Comparison of ENCODE assay signal across 8 cellular contexts in the genomic region with DNA sequence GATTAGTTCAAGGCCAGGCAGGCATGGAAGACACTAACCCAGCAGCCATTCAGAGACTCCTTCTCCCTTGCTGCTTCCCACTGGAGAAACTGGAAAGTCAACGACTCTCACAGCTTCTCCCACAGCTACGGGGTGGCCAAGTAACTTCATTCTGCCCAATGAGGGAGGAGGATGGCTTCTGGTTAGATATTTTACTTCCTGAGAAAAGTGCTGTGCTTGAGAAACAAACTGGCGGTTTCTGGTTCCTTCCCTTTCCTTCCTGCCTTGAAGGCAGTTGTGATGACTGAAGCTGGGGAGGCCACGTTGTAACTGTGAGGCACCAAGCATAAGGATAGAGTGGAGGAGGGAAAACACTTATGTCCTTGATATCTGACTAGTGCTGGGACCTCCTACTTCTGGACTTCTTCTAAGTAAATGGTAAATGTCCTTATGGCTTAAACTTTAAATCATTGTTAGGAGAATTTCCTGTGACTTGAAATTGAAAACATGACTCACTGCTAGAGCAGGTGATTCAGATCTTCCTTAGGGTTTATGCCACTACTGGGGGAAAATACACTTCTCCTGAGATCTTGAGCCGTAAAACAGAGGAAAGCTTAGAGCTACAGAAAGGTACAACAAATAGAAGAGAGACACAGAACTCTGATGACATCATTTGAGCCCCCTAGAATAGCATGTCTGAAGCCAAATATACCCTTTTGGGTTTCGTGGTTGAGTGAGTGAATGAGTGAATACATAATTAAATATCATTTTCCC. TPM values are rescaled to one million over a fixed set of nuclear protein-coding genes. Genes with fewer than 3 reads are reported as not detected.
DNase-seq lines count a peak whose midpoint lies in the region; TF ChIP-seq lines count a peak whose summit lies in the region.

No MANE protein-coding gene starts in this region.

- H3K9me3 Mint-ChIP-seq in activated CD4-positive, alpha-beta memory T cell treated with anti-CD3 and anti-CD28 coated beads, Interleukin-2, amount 10 ng/mL, durations not matched to agents 7 days and 5 days, result peaks cover 5% of the 10 kb centered on the region

- H3K27ac ChIP-seq in KMS-11, result peak overlapping the region; percentile 55

- H3K9ac ChIP-seq in KMS-11, result no peak overlapping the region; the same call in 1 of the 2 replicates

- peak overlapping the region; percentile 44; the same call in 1 of the 2 replicates for H2AFZ ChIP-seq in KMS-11 (ENCODE audit: low read depth)

- peak overlapping the region; percentile 94 for H3K27ac Mint-ChIP-seq in activated CD4-positive, alpha-beta memory T cell treated with anti-CD3 and anti-CD28 coated beads, Interleukin-2, amount 10 ng/mL, durations not matched to agents 7 days and 5 days

- H3K36me3 ChIP-seq in KMS-11 (ENCODE audit: insufficient read depth), result no peaks in the 10 kb centered on the region

- no peaks in the 10 kb centered on the region for H3K27me3 ChIP-seq in KMS-11 (ENCODE audit: insufficient read depth, low read depth)

- H3K36me3 Mint-ChIP-seq in activated CD4-positive, alpha-beta memory T cell treated with anti-CD3 and anti-CD28 coated beads, Interleukin-2, amount 10 ng/mL, durations not matched to agents 7 days and 5 days (ENCODE audit: low read depth), result peaks cover 5% of the 10 kb centered on the region

- H3K4me2 ChIP-seq in KMS-11, result peak overlapping the region; percentile 50

- no peaks in the 10 kb centered on the region for H4K20me1 ChIP-seq in KMS-11 (ENCODE audit: insufficient read depth)

- no peak for TF ChIP-seq CTCF in KMS-11 (conservative IDR thresholded peaks at IDR 0.05; ENCODE audit: low read depth, low read length)

- no peaks in the 10 kb centered on the region; the same call in 1 of the 2 replicates for H3K79me2 ChIP-seq in KMS-11 (ENCODE audit: insufficient read depth, low read depth)

- DNase-seq in DMS79 treated with DMSO at 0.1 percent for 48 hours (lab: John Stamatoyannopoulos, UW), result peak; percentile 21
- DNase-seq in DMS79 (lab: John Stamatoyannopoulos, UW), result no peak
- DNase-seq in activated CD4-positive, alpha-beta memory T cell treated with anti-CD3 and anti-CD28 coated beads, Interleukin-2, amount 10 ng/mL, durations not matched to agents 7 days and 5 days, result peak; percentile 67
- DNase-seq in fibroblast of peridontal ligament (ENCODE audit: extremely low read depth), result peak; percentile 22
- peak; percentile 40 for DNase-seq in stimulated activated CD4-positive, alpha-beta T cell treated with anti-CD3 and anti-CD28 coated beads, Interleukin-4, amount 100 ng/mL, for 1 hour
- DNase-seq in H4 (ENCODE audit: low spot score), result no peak
- DNase-seq in DMS153 treated with DMSO at 0.1 percent for 48 hours (lab: John Stamatoyannopoulos, UW; ENCODE audit: unreplicated experiment), result no peak

- CTCF ChIA-PET in activated CD4-positive, alpha-beta memory T cell treated with anti-CD3 and anti-CD28 coated beads, Interleukin-2, amount 10 ng/mL, durations not matched to agents 7 days and 5 days (lab: Charles Lee), result interaction anchor here (0.8 to 13.0 kb wide), 22 partner anchors 9 to 697 kb away, joined by 3 to 180 read pairs (median 6); a partner anchor contains a TSS

- peaks cover 72% of the 10 kb centered on the region for H3K4me1 ChIP-seq in KMS-11 (ENCODE audit: low read depth, poor library complexity, severe bottlenecking)

- peaks cover 73% of the 10 kb centered on the region for H3K4me1 Mint-ChIP-seq in activated CD4-positive, alpha-beta memory T cell treated with anti-CD3 and anti-CD28 coated beads, Interleukin-2, amount 10 ng/mL, durations not matched to agents 7 days and 5 days

- POLR2A ChIA-PET in activated CD4-positive, alpha-beta memory T cell treated with anti-CD3 and anti-CD28 coated beads, Interleukin-2, amount 10 ng/mL, durations not matched to agents 7 days and 5 days (lab: Charles Lee), result interaction anchor here (0.8 to 7.0 kb wide), 20 partner anchors 9 to 341 kb away, joined by 3 to 128 read pairs (median 7); a partner anchor contains a TSS

- peak overlapping the region; percentile 49 for H3K4me3 Mint-ChIP-seq in activated CD4-positive, alpha-beta memory T cell treated with anti-CD3 and anti-CD28 coated beads, Interleukin-2, amount 10 ng/mL, durations not matched to agents 7 days and 5 days

- H3K4me3 ChIP-seq in KMS-11 (IDR thresholded peaks at IDR 0.05; ENCODE audit: insufficient read depth, low read depth, low read length), result no peak overlapping the region

- H3K27me3 Mint-ChIP-seq in activated CD4-positive, alpha-beta memory T cell treated with anti-CD3 and anti-CD28 coated beads, Interleukin-2, amount 10 ng/mL, durations not matched to agents 7 days and 5 days, result no peaks in the 10 kb centered on the region

RNA-seq across cellular contexts. Expression of a gene that starts 3.1 kb away (rescaled TPM):
- 10 to 100 TPM; 27.1 to 32.1 TPM for total RNA-seq in activated CD4-positive, alpha-beta memory T cell treated with anti-CD3 and anti-CD28 coated beads, Interleukin-2, amount 10 ng/mL, durations not matched to agents 7 days and 5 days
- 79.5 and 119 TPM in 2 replicates for total RNA-seq in H4 (2014; rRNA removed; shearing (Covaris generic))

RNA-seq across cellular contexts. Expression of a gene that starts 47.1 kb away (rescaled TPM):
- 10 to 100 TPM; 32.5 to 35.7 TPM for total RNA-seq in activated CD4-positive, alpha-beta memory T cell treated with anti-CD3 and anti-CD28 coated beads, Interleukin-2, amount 10 ng/mL, durations not matched to agents 7 days and 5 days
- total RNA-seq in H4 (2014; rRNA removed; shearing (Covaris generic)), result 60.5 and 75.9 TPM in 2 replicates

RNA-seq across cellular contexts. Expression of a gene that starts 58.0 kb away (rescaled TPM):
- 1 to 10 TPM; 2.0 to 2.2 TPM for total RNA-seq in activated CD4-positive, alpha-beta memory T cell treated with anti-CD3 and anti-CD28 coated beads, Interleukin-2, amount 10 ng/mL, durations not matched to agents 7 days and 5 days
- not detected in 2 replicates for total RNA-seq in H4 (2014; rRNA removed; shearing (Covaris generic))

Comparison
In these comparisons a context has a peak if more than half of its experiments do, and no peak if none do; other contexts are left out.
1. DNase-seq: peak in DMS79 treated with DMSO at 0.1 percent for 48 hours (single experiment), activated CD4-positive, alpha-beta memory T cell treated with anti-CD3 and anti-CD28 coated beads, Interleukin-2, amount 10 ng/mL, durations not matched to agents 7 days and 5 days (single experiment), fibroblast of peridontal ligament (single experiment) and stimulated activated CD4-positive, alpha-beta T cell treated with anti-CD3 and anti-CD28 coated beads, Interleukin-4, amount 100 ng/mL, for 1 hour (single experiment); none in DMS79 (single experiment), H4 (single experiment) and DMS153 treated with DMSO at 0.1 percent for 48 hours (single experiment).